ENCODE assay signal across 25 cellular contexts in the genomic region with DNA sequence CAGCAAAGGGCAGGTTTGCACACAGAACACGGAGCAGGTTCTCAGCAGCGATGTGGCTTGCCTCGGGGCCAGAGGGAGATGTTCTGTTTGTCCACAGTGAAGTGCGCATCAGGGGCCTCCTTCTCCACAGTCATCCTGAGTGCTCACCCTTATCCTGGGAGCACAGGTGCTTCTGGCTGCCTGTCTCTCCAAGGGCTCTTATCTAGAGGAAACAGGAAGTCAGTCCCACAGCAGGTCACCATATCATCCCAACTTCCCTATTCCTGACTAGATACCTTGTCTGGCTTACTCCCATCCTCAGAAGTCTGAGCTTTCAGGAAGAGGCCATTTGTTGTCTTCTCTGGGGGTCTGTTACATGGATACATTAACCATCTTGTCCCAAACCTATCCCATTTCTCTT. TPM values are rescaled to one million over a fixed set of nuclear protein-coding genes. Genes with fewer than 3 reads are reported as not detected.
"Had no signal": no experiment of that assay in that cellular context is flagged by ENCODE, and none has a peak within 500 bp of the region (broad histone marks: within the 10 kb centered on the region; RNA-seq: fewer than 3 reads in every experiment).

TSS of gene CD207 (minus strand) at position 174 of the 400 bp plus-strand sequence. CDS start at position 134, 40 bp downstream.

- H3K27ac Mint-ChIP-seq: activated CD4-positive, alpha-beta T cell treated with anti-CD3 and anti-CD28 coated beads, Interleukin-2, amount 10 ng/mL, durations not matched to agents 24 days and 14 days; activated CD8-positive, alpha-beta T cell treated with anti-CD3 and anti-CD28 coated beads for 36 hours; activated T-cell treated with anti-CD3 and anti-CD28 coated beads, Interleukin-2, amount 50 U/mL, for 72 hours; nephron; stimulated activated memory B cell treated with anti-CD40 and anti-IgM and Interleukin-4, amounts not matched to agents 10 μg/mL and 1 μg/mL and 100 μg/mL, for 72 hours had no signal

- H3K4me1 ChIP-seq: adrenal gland, foreskin keratinocyte, lower lobe of right lung, spleen, tibial nerve, uterus had no signal

- H3K4me3 Mint-ChIP-seq: activated CD4-positive, alpha-beta T cell treated with anti-CD3 and anti-CD28 coated beads, Interleukin-2, amount 10 ng/mL, durations not matched to agents 24 days and 14 days; activated CD8-positive, alpha-beta T cell treated with anti-CD3 and anti-CD28 coated beads for 36 hours; activated T-cell treated with anti-CD3 and anti-CD28 coated beads, Interleukin-2, amount 50 U/mL, for 72 hours; nephron; stimulated activated memory B cell treated with anti-CD40 and anti-IgM and Interleukin-4, amounts not matched to agents 10 μg/mL and 1 μg/mL and 100 μg/mL, for 72 hours had no signal

- H3K9me3 ChIP-seq: adrenal gland, lower lobe of right lung, spleen, uterus had no signal

- ATAC-seq: activated CD8-positive, alpha-beta T cell treated with anti-CD3 and anti-CD28 coated beads for 36 hours; activated T-cell treated with anti-CD3 and anti-CD28 coated beads, Interleukin-2, amount 50 U/mL, for 72 hours; foreskin keratinocyte; left colon; lower lobe of right lung; stimulated activated memory B cell treated with anti-CD40 and anti-IgM and Interleukin-4, amounts not matched to agents 10 μg/mL and 1 μg/mL and 100 μg/mL, for 72 hours had no signal

- H3K4me1 Mint-ChIP-seq: activated CD4-positive, alpha-beta T cell treated with anti-CD3 and anti-CD28 coated beads, Interleukin-2, amount 10 ng/mL, durations not matched to agents 24 days and 14 days; nephron; stimulated activated memory B cell treated with anti-CD40 and anti-IgM and Interleukin-4, amounts not matched to agents 10 μg/mL and 1 μg/mL and 100 μg/mL, for 72 hours had no signal

- DNase-seq: activated CD4-positive, alpha-beta T cell treated with anti-CD3 and anti-CD28 coated beads, Interleukin-2, amount 10 ng/mL, durations not matched to agents 24 days and 14 days; activated CD8-positive, alpha-beta T cell treated with anti-CD3 and anti-CD28 coated beads for 36 hours; activated effector memory CD4-positive, alpha-beta T cell treated with anti-CD3 and anti-CD28 coated beads, Interleukin-2, amount 50 U/mL, for 16 hours; activated naive CD4-positive, alpha-beta T cell treated with anti-CD3 and anti-CD28 coated beads, Interleukin-2, amount 50 U/mL, for 16 hours; activated T-cell treated with anti-CD3 and anti-CD28 coated beads, Interleukin-2, amount 50 U/mL, for 72 hours; adrenal gland; foreskin keratinocyte; hippocampal formation; islet precursor cell; left colon; lower lobe of right lung; occipital lobe; retina; spleen; stimulated activated CD4-positive, alpha-beta T cell treated with anti-CD3 and anti-CD28 coated beads, Interleukin-4, amount 100 ng/mL, for 4 hours; T-helper 1 cell; T-helper 9 cell; uterus had no signal

- H3K36me3 ChIP-seq: adrenal gland, lower lobe of right lung, spleen, tibial nerve, uterus had no signal

- H3K27me3 ChIP-seq: adrenal gland, tibial nerve, uterus had no signal

- H3K36me3 Mint-ChIP-seq: stimulated activated memory B cell treated with anti-CD40 and anti-IgM and Interleukin-4, amounts not matched to agents 10 μg/mL and 1 μg/mL and 100 μg/mL, for 72 hours had no signal

- H3K4me3 ChIP-seq: adrenal gland, lower lobe of right lung, spleen, tibial nerve, uterus had no signal

- H3K27ac ChIP-seq: adrenal gland, epithelial cell of prostate, foreskin keratinocyte, lower lobe of right lung, spleen, tibial nerve, uterus had no signal

- H3K9me3 Mint-ChIP-seq: activated CD4-positive, alpha-beta T cell treated with anti-CD3 and anti-CD28 coated beads, Interleukin-2, amount 10 ng/mL, durations not matched to agents 24 days and 14 days; activated CD8-positive, alpha-beta T cell treated with anti-CD3 and anti-CD28 coated beads for 36 hours; activated T-cell treated with anti-CD3 and anti-CD28 coated beads, Interleukin-2, amount 50 U/mL, for 72 hours; nephron; stimulated activated memory B cell treated with anti-CD40 and anti-IgM and Interleukin-4, amounts not matched to agents 10 μg/mL and 1 μg/mL and 100 μg/mL, for 72 hours had no signal

- H3K27me3 Mint-ChIP-seq: activated CD4-positive, alpha-beta T cell treated with anti-CD3 and anti-CD28 coated beads, Interleukin-2, amount 10 ng/mL, durations not matched to agents 24 days and 14 days; stimulated activated memory B cell treated with anti-CD40 and anti-IgM and Interleukin-4, amounts not matched to agents 10 μg/mL and 1 μg/mL and 100 μg/mL, for 72 hours had no signal

RNA-seq across cellular contexts. Expression of gene CD207, which starts in this region (rescaled TPM):
- total RNA-seq: activated CD4-positive, alpha-beta T cell treated with anti-CD3 and anti-CD28 coated beads, Interleukin-2, amount 10 ng/mL, durations not matched to agents 24 days and 14 days; activated CD8-positive, alpha-beta T cell treated with anti-CD3 and anti-CD28 coated beads for 36 hours; activated T-cell treated with anti-CD3 and anti-CD28 coated beads, Interleukin-2, amount 50 U/mL, for 72 hours; adrenal gland; chondrocyte; fibroblast of lung; foreskin keratinocyte; occipital lobe; subcutaneous adipose tissue had no signal
